In genomic region chr12:22046968-22047390, GRCh38 we compare ENCODE assay signal across 8 cellular contexts. TPM values are rescaled to one million over a fixed set of nuclear protein-coding genes. Genes with fewer than 3 reads are reported as not detected.
DNase-seq lines count a peak whose midpoint lies in the region; ATAC-seq and TF ChIP-seq lines count a peak whose summit lies in the region.

No MANE protein-coding gene starts in this region.

- peak overlapping the region; percentile 91 for H3K27ac Mint-ChIP-seq in CD8-positive, alpha-beta T cell
- peak overlapping the region; percentile 76 to 97 (median 92) for H3K27ac Mint-ChIP-seq in naive thymus-derived CD8-positive, alpha-beta T cell

- no peaks in the 10 kb centered on the region for H3K36me3 ChIP-seq in CD8-positive, alpha-beta T cell (ENCODE audit: insufficient read depth, low read length)

- no peaks in the 10 kb centered on the region for H3K27me3 ChIP-seq in CD8-positive, alpha-beta T cell (ENCODE audit: insufficient read depth, low read length)

- intact Hi-C loops in CD8-positive, alpha-beta T cell (cut with DNase I, micrococcal nuclease): loop anchor here (1.0 to 10.0 kb wide), 9 partner anchors 362 to 610 kb away; partner anchors contain the start of genes C2CD5 (in 2 of the 2), ETNK1 (in 2 of the 2), GOLT1B (in 1 of the 2) and PYROXD1 (in 1 of the 2)

- POLR2A ChIA-PET in CD8-positive, alpha-beta T cell (lab: Charles Lee): interaction anchor here (0.6 to 1.4 kb wide), 2 partner anchors 9 to 177 kb away, joined by 3 read pairs; no protein-coding TSS in a partner anchor
- POLR2A ChIA-PET in naive thymus-derived CD8-positive, alpha-beta T cell (lab: Charles Lee): interaction anchor here (0.6 to 1.8 kb wide), 3 partner anchors 389 to 498 kb away, joined by 3 to 7 read pairs (median 4); partner anchors contain the start of genes C2CD5 and LDHB

- peak overlapping the region; percentile 91 for H3K4me3 ChIP-seq in CD8-positive, alpha-beta T cell (ENCODE audit: low read depth, low read length)
- H3K4me3 ChIP-seq in Jurkat, Clone E6-1 (ENCODE audit: low read length): peak overlapping the region; percentile 79
- H3K4me3 ChIP-seq in choroid plexus epithelial cell (ENCODE audit: low read depth, low read length): peak overlapping the region; percentile 88

- H3K4me1 ChIP-seq in CD8-positive, alpha-beta T cell (ENCODE audit: insufficient read depth, low read length): peaks cover 16% of the 10 kb centered on the region

- no peaks in the 10 kb centered on the region for H3K27me3 Mint-ChIP-seq in CD8-positive, alpha-beta T cell (ENCODE audit: low read depth)
- H3K27me3 Mint-ChIP-seq in naive thymus-derived CD8-positive, alpha-beta T cell: no peaks in the 10 kb centered on the region

- peaks cover 7% of the 10 kb centered on the region for H3K36me3 Mint-ChIP-seq in CD8-positive, alpha-beta T cell
- peaks cover 0 to 5% (median 0%) of the 10 kb centered on the region in 3 donors for H3K36me3 Mint-ChIP-seq in naive thymus-derived CD8-positive, alpha-beta T cell

- no peaks in the 10 kb centered on the region for H3K9me3 ChIP-seq in CD8-positive, alpha-beta T cell (ENCODE audit: low read length)

- no peak for DNase-seq in CD8-positive, alpha-beta T cell
- peak; percentile 4 for DNase-seq in Jurkat, Clone E6-1 (ENCODE audit: low read depth, low spot score)
- DNase-seq in choroid plexus epithelial cell (ENCODE audit: low read depth): peak; percentile 45
- no peak for DNase-seq in naive thymus-derived CD8-positive, alpha-beta T cell

- no peak for TF ChIP-seq CTCF in CD8-positive, alpha-beta T cell (IDR thresholded peaks at IDR 0.05)
- no peak for TF ChIP-seq CTCF in choroid plexus epithelial cell (conservative IDR thresholded peaks at IDR 0.05; ENCODE audit: low read depth, low read length)

- peak overlapping the region; percentile 95 for H3K4me3 Mint-ChIP-seq in CD8-positive, alpha-beta T cell
- H3K4me3 Mint-ChIP-seq in naive thymus-derived CD8-positive, alpha-beta T cell: peak overlapping the region; percentile 92 to 99 (median 95)

- no peaks in the 10 kb centered on the region for H3K9me3 Mint-ChIP-seq in CD8-positive, alpha-beta T cell
- H3K9me3 Mint-ChIP-seq in naive thymus-derived CD8-positive, alpha-beta T cell: no peaks in the 10 kb centered on the region

- ATAC-seq in CD8-positive, alpha-beta T cell: no peak
- no peak for ATAC-seq in naive thymus-derived CD8-positive, alpha-beta T cell
- no peak for ATAC-seq in HG03520 (IDR thresholded peaks at IDR 0.05; ENCODE audit: unreplicated experiment)
- no peak for ATAC-seq in GM18907 (IDR thresholded peaks at IDR 0.05; ENCODE audit: unreplicated experiment)
- no peak for ATAC-seq in GM18867 (IDR thresholded peaks at IDR 0.05; ENCODE audit: unreplicated experiment)
- no peak for ATAC-seq in GM19023 (IDR thresholded peaks at IDR 0.05; ENCODE audit: unreplicated experiment)

- peak overlapping the region; percentile 65 for H3K27ac ChIP-seq in CD8-positive, alpha-beta T cell (ENCODE audit: low read depth, low read length)

- H3K4me1 Mint-ChIP-seq in CD8-positive, alpha-beta T cell (ENCODE audit: low read depth): peaks cover 45% of the 10 kb centered on the region
- H3K4me1 Mint-ChIP-seq in naive thymus-derived CD8-positive, alpha-beta T cell: peaks cover 16 to 45% (median 44%) of the 10 kb centered on the region in 4 donors

- CTCF ChIA-PET in CD8-positive, alpha-beta T cell (lab: Charles Lee): interaction anchor here (1.3 to 1.6 kb wide), 4 partner anchors 9 to 412 kb away, joined by 3 to 7 read pairs (median 4); no protein-coding TSS in a partner anchor

RNA-seq across cellular contexts. Expression of gene CMAS, which starts 1.0 kb away (rescaled TPM):
- total RNA-seq in CD8-positive, alpha-beta T cell: 1 to 10 TPM; 4.4 to 7.7 TPM
- 58.7 TPM for polyA plus RNA-seq in Jurkat, Clone E6-1 (2012; ENCODE audit: insufficient read depth, insufficient read length)
- 10 to 100 TPM; 17.6 to 18.3 TPM for total RNA-seq in naive thymus-derived CD8-positive, alpha-beta T cell
- polyA plus RNA-seq in naive thymus-derived CD8-positive, alpha-beta T cell: 10 to 100 TPM; 28.2 to 36.9 (median 35.7) TPM

Comparison
In these comparisons a context has a peak if more than half of its experiments do, and no peak if none do; other contexts are left out.
1. DNase-seq: peak in Jurkat, Clone E6-1 (single experiment) and choroid plexus epithelial cell (single experiment); none in CD8-positive, alpha-beta T cell (0 of 7) and naive thymus-derived CD8-positive, alpha-beta T cell (0 of 10).
2. Peak in every context shown above with its lines, with median percentiles within 50 percentile points of each other: H3K4me3 ChIP-seq.